ENCODE assay signal across 22 cellular contexts in the genomic region with DNA sequence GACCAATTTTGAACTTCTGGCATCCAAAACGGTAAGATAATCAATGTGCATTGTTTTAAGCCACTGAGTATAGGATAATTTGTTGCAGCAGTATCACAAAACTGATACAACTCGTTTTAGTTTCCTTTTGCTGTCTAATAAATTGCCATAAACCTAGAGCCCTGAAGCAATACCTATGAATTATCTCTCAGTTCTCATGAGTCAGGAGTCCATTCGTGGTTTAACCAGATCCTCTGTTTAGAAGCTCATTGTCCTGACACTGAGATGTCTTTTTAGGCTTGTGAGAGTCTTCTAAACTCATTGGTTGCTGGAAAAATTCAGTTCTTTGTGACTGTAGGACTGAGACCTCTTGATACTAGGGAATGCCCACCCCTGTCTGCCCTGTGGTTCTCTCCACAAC.
DNase-seq lines count a peak whose midpoint lies in the region; ATAC-seq, FAIRE-seq and TF ChIP-seq lines count a peak whose summit lies in the region.
"Had no signal": no experiment of that assay in that cellular context is flagged by ENCODE, and none has a peak within 500 bp of the region (broad histone marks: within the 10 kb centered on the region; RNA-seq: fewer than 3 reads in every experiment).

No MANE protein-coding gene starts in this region.

- no peak overlapping the region for H4K5ac ChIP-seq in IMR-90 (ENCODE audit: low read depth, low read length)

- peaks cover 2% of the 10 kb centered on the region; the same call in 1 of the 2 replicates for H3K9me3 ChIP-seq in IMR-90 (ENCODE audit: control insufficient read depth, insufficient read depth, low read length)
- peaks cover 2% of the 10 kb centered on the region for H3K9me3 ChIP-seq in keratinocyte (ENCODE audit: control insufficient read depth, low read depth, low read length)
- H3K9me3 ChIP-seq: gastroesophageal sphincter, testis had no signal

- H3K79me1 ChIP-seq in IMR-90 (ENCODE audit: low read depth in 1 of 2, low read length in 2 of 2), result peaks cover 0 to 21% of the 10 kb centered on the region in 2 experiments; a peak in 3 of 4 replicates

- no peak overlapping the region for H4K91ac ChIP-seq in IMR-90 (ENCODE audit: insufficient read depth, low read depth, low read length)

- FAIRE-seq in bronchial epithelial cell (lab: Jason Lieb, UNC) (no peak), keratinocyte (lab: Jason Lieb, UNC) (no peak)
- FAIRE-seq: H54 had no signal

- H2BK5ac ChIP-seq in IMR-90 (ENCODE audit: low read depth, low read length, poor library complexity, severe bottlenecking), result no peak overlapping the region

- H3K4me3 ChIP-seq in IMR-90 (ENCODE audit: insufficient read depth, low read depth, low read length) (no peak overlapping the region), bronchial epithelial cell (ENCODE audit: low read depth, low read length) (no peak overlapping the region), keratinocyte (ENCODE audit: control insufficient read depth in 2 of 3, extremely low read depth in 1 of 3, insufficient read depth in 2 of 3, low read depth in 1 of 3, low read length in 3 of 3) (no peak overlapping the region)
- H3K4me3 ChIP-seq: gastroesophageal sphincter, hepatocyte, testis had no signal

- H2BK15ac ChIP-seq in IMR-90 (ENCODE audit: low read depth, low read length), result no peak overlapping the region

- H3K27ac ChIP-seq in IMR-90 (ENCODE audit: insufficient read depth, low read length) (no peak overlapping the region), keratinocyte (ENCODE audit: control insufficient read depth, insufficient read depth, low read length) (no peak overlapping the region)
- H3K27ac ChIP-seq: gastroesophageal sphincter, hepatocyte, WERI-Rb-1 had no signal

- H2BK120ac ChIP-seq in IMR-90 (ENCODE audit: low read depth, low read length), result no peak overlapping the region

- TF ChIP-seq RAD21 in IMR-90 (IDR thresholded peaks at IDR 0.05; ENCODE audit: low read length), result no peak

- intact Hi-C loops in IMR-90 (cut with micrococcal nuclease) (no loop called here), Right ventricle myocardium superior (cut with DNase I) (loop anchor here (10.0 kb wide), 1 partner anchor 262 kb away; a partner anchor contains a TSS)

- H3K23ac ChIP-seq in IMR-90 (ENCODE audit: low read depth, low read length), result no peak overlapping the region

- no peak overlapping the region for H2BK20ac ChIP-seq in IMR-90 (ENCODE audit: low read depth, low read length)

- no peak overlapping the region for H2AK5ac ChIP-seq in IMR-90 (ENCODE audit: low read depth, low read length)

- no TSS peak for BruUV-seq in IMR-90 (replicated peaks; lab: Mats Ljungman, UMichigan)

- no peak overlapping the region for H3K4ac ChIP-seq in IMR-90 (ENCODE audit: low read depth, low read length)

- H3K56ac ChIP-seq in IMR-90 (ENCODE audit: extremely low read depth, insufficient read depth, low read length), result no peak overlapping the region

- CTCF ChIA-PET in IMR-90 (lab: Yijun Ruan, JAX), result no interaction called here

- POLR2A ChIA-PET in IMR-90 (lab: Charles Lee; ENCODE audit: unreplicated experiment), result no interaction called here

- WGBS in IMR-90 (ENCODE audit: extremely low coverage in 2 of 2, insufficient read length in 1 of 2), 2 experiments, result no CpG with 5 or more reads among the region's 3 CpGs

- no peak overlapping the region for H4K8ac ChIP-seq in IMR-90 (ENCODE audit: low read depth in 2 of 2, low read length in 2 of 2)

- peak; percentile 52 for DNase-seq in EH (ENCODE audit: low read depth)
- peak; percentile 52 for DNase-seq in IMR-90
- DNase-seq in bronchial epithelial cell (ENCODE audit: low read depth), result peak; percentile 54
- DNase-seq in keratinocyte (ENCODE audit: low read depth, low spot score), result no peak
- DNase-seq in NAMALWA (ENCODE audit: low spot score), result no peak
- DNase-seq in Right ventricle myocardium superior, result no peak
- no peak for DNase-seq in NCI-H524 (lab: John Stamatoyannopoulos, UW)
- DNase-seq in activated effector memory CD4-positive, alpha-beta T cell treated with Interleukin-2 at 50 U/mL for 16 hours, result no peak
- DNase-seq: activated CD4-positive, alpha-beta T cell treated with anti-CD3 and anti-CD28 coated beads for 48 hours; activated T-cell treated with anti-CD3 and anti-CD28 coated beads, Interleukin-2, amount 50 U/mL, for 4 hours; CD4-positive, alpha-beta T cell; KG1; NCI-H1436 treated with DMSO at 0.1 percent for 48 hours; SIG-M5; stimulated activated naive CD8-positive, alpha-beta T cell treated with anti-CD3 and anti-CD28 coated beads, Interleukin-15, Interleukin-2, amounts not matched to agents 100 U/mL and 50 U/mL, for 24 hours; SW 1271; T-helper 9 cell; testis; WERI-Rb-1 had no signal

- H4K20me1 ChIP-seq in IMR-90 (ENCODE audit: insufficient read depth, low read length) (no peaks in the 10 kb centered on the region), keratinocyte (ENCODE audit: control insufficient read depth, extremely low read depth, insufficient read depth, low read length) (no peaks in the 10 kb centered on the region)

- no peak overlapping the region; the same call in 1 of the 2 replicates for H3K14ac ChIP-seq in IMR-90 (replicated peaks; ENCODE audit: low read depth, low read length)

- in situ Hi-C loops in IMR-90 (cut with MboI; ENCODE audit: low sequenced_read_pairs), result no loop called here

- H3K9ac ChIP-seq in IMR-90 (ENCODE audit: low read depth, low read length), result no peak overlapping the region
- H3K9ac ChIP-seq in keratinocyte (ENCODE audit: control insufficient read depth, extremely low read depth, insufficient read depth, low read length), result no peak overlapping the region

- H3K4me1 ChIP-seq in IMR-90 (ENCODE audit: control insufficient read depth, insufficient read depth, low read length), result peaks cover 4% of the 10 kb centered on the region
- peaks cover 5% of the 10 kb centered on the region for H3K4me1 ChIP-seq in keratinocyte (ENCODE audit: control insufficient read depth, extremely low read depth, insufficient read depth, low read length)
- H3K4me1 ChIP-seq: gastroesophageal sphincter had no signal

- H3K36me3 ChIP-seq in IMR-90 (ENCODE audit: control insufficient read depth, insufficient read depth, low read length), result no peaks in the 10 kb centered on the region
- no peaks in the 10 kb centered on the region for H3K36me3 ChIP-seq in bronchial epithelial cell (ENCODE audit: control insufficient read depth, insufficient read depth, low read length)
- no peaks in the 10 kb centered on the region for H3K36me3 ChIP-seq in keratinocyte (ENCODE audit: control insufficient read depth in 2 of 2, extremely low read depth in 1 of 2, insufficient read depth in 2 of 2, low read length in 2 of 2)
- H3K36me3 ChIP-seq: gastroesophageal sphincter, WERI-Rb-1 had no signal

- H3K27me3 ChIP-seq in IMR-90 (ENCODE audit: control insufficient read depth, insufficient read depth, low read length), result no peaks in the 10 kb centered on the region
- no peaks in the 10 kb centered on the region for H3K27me3 ChIP-seq in bronchial epithelial cell (ENCODE audit: control insufficient read depth, insufficient read depth, low read length)
- H3K27me3 ChIP-seq in keratinocyte (ENCODE audit: control insufficient read depth, extremely low read depth, insufficient read depth, low read length), result no peaks in the 10 kb centered on the region
- H3K27me3 ChIP-seq: gastroesophageal sphincter, hepatocyte, testis had no signal

- no peak for ATAC-seq in IMR-90 (ENCODE audit: low read depth)
- no peak for ATAC-seq in Right ventricle myocardium superior (ENCODE audit: poor library complexity)
- ATAC-seq: activated T-cell treated with anti-CD3 and anti-CD28 coated beads, Interleukin-2, amount 50 U/mL, for 4 hours; gastroesophageal sphincter; stimulated activated naive CD8-positive, alpha-beta T cell treated with anti-CD3 and anti-CD28 coated beads, Interleukin-15, Interleukin-2, amounts not matched to agents 100 U/mL and 50 U/mL, for 24 hours had no signal

- no peak overlapping the region for H2AK9ac ChIP-seq in IMR-90 (replicated peaks; ENCODE audit: low read depth, low read length, poor library complexity)

- TF ChIP-seq CTCF in IMR-90 (conservative IDR thresholded peaks at IDR 0.05; ENCODE audit: low read depth, low read length), result no peak
- no peak for TF ChIP-seq CTCF in bronchial epithelial cell (IDR thresholded peaks at IDR 0.05; ENCODE audit: insufficient read depth, low read length, severe bottlenecking)
- TF ChIP-seq CTCF in keratinocyte (optimal IDR thresholded peaks at IDR 0.05 in 1 of 3, IDR thresholded peaks at IDR 0.05 in 1 of 3, conservative IDR thresholded peaks at IDR 0.05 in 1 of 3; ENCODE audit: extremely low read depth in 1 of 3, insufficient read depth in 2 of 3, low read length in 3 of 3), result no peak

- peaks cover 8% of the 10 kb centered on the region; the same call in 1 of the 2 replicates for H3K9me1 ChIP-seq in IMR-90 (ENCODE audit: insufficient read depth, low read length)
- no peaks in the 10 kb centered on the region for H3K9me1 ChIP-seq in keratinocyte (ENCODE audit: control insufficient read depth, extremely low read depth, insufficient read depth, low read length)

- H3K4me2 ChIP-seq in IMR-90 (ENCODE audit: low read depth, low read length) (no peak overlapping the region), keratinocyte (ENCODE audit: control insufficient read depth, extremely low read depth, insufficient read depth, low read depth, low read length) (peak overlapping the region; percentile 27)
- H3K4me2 ChIP-seq: hepatocyte had no signal

- dilution Hi-C loops in IMR-90 (cut with HindIII; ENCODE audit: low sequenced_read_pairs, unreplicated experiment) (no loop called here), keratinocyte (cut with MboI; ENCODE audit: extremely low pct_ligation_motif_present, low sequenced_read_pairs) (no loop called here)

- H2AFZ ChIP-seq in IMR-90 (replicated peaks; ENCODE audit: low read length, poor library complexity) (no peak overlapping the region), keratinocyte (ENCODE audit: control insufficient read depth, low read length) (no peak overlapping the region)
- H2AFZ ChIP-seq: hepatocyte had no signal

- TF ChIP-seq POLR2A in IMR-90 (IDR thresholded peaks at IDR 0.05; ENCODE audit: low read depth, low read length), result no peak

- no peaks in the 10 kb centered on the region for H3K79me2 ChIP-seq in keratinocyte (ENCODE audit: control insufficient read depth, insufficient read depth, low read length)
- H3K79me2 ChIP-seq: hepatocyte had no signal

- no peak overlapping the region for H3K18ac ChIP-seq in IMR-90 (ENCODE audit: low read depth, low read length)

TF ChIP-seq in IMR-90, 13 proteins besides CTCF, POLR2A, EP300 and RAD21:
- no peak for TF ChIP-seq FOS (IDR thresholded peaks at IDR 0.05; ENCODE audit: low read depth, low read length)
- TF ChIP-seq CEBPB (IDR thresholded peaks at IDR 0.05; ENCODE audit: low read depth, low read length), result 0 out of 2 replicates have a peak, but pooled peaks have one; percentile 35
- no peak for TF ChIP-seq NFE2L2 (IDR thresholded peaks at IDR 0.05; ENCODE audit: low read depth, low read length)
TF ChIP-seq in IMR-90: peak in this region for 1.

Comparison
In these comparisons a context has a peak if more than half of its experiments do, and no peak if none do; other contexts are left out.
1. DNase-seq: peak in EH (single experiment), IMR-90 (single experiment) and bronchial epithelial cell (single experiment); none in keratinocyte (single experiment), NAMALWA (single experiment), Right ventricle myocardium superior (single experiment), NCI-H524 (0 of 2) and activated effector memory CD4-positive, alpha-beta T cell treated with Interleukin-2 at 50 U/mL for 16 hours (single experiment).